8 cellular contexts compared by ENCODE assay signal in genomic region chr14:89619616-89620273, GRCh38.
DNase-seq lines count a peak whose midpoint lies in the region; ATAC-seq and TF ChIP-seq lines count a peak whose summit lies in the region.

No MANE protein-coding gene starts in this region.

- DNase-seq in activated CD4-positive, alpha-beta T cell treated with anti-CD3 and anti-CD28 coated beads for 36 hours = no peak
- DNase-seq in activated CD4-positive, alpha-beta T cell treated with anti-CD3 and anti-CD28 coated beads, Interleukin-2, amount 50 U/mL, for 4 hours = no peak
- DNase-seq in activated CD8-positive, alpha-beta T cell treated with anti-CD3 and anti-CD28 coated beads for 36 hours = no peak
- DNase-seq in immature natural killer cell = no peak
- no peak for DNase-seq in suprapubic skin (ENCODE audit: low spot score in 2 of 2)
- no peak for DNase-seq in mucosa of descending colon
- no peak for DNase-seq in DMS153 treated with DMSO at 0.1 percent for 48 hours (lab: John Stamatoyannopoulos, UW; ENCODE audit: unreplicated experiment)

- peaks cover 10% of the 10 kb centered on the region for H3K36me3 Mint-ChIP-seq in activated CD4-positive, alpha-beta T cell treated with anti-CD3 and anti-CD28 coated beads for 36 hours (ENCODE audit: low read depth)
- peaks cover 13% of the 10 kb centered on the region for H3K36me3 Mint-ChIP-seq in activated CD8-positive, alpha-beta T cell treated with anti-CD3 and anti-CD28 coated beads for 36 hours (ENCODE audit: low read depth)
- no peaks in the 10 kb centered on the region for H3K36me3 Mint-ChIP-seq in immature natural killer cell

- H3K4me3 Mint-ChIP-seq in activated CD4-positive, alpha-beta T cell treated with anti-CD3 and anti-CD28 coated beads for 36 hours = peak overlapping the region; percentile 95
- peak overlapping the region; percentile 90 for H3K4me3 Mint-ChIP-seq in activated CD8-positive, alpha-beta T cell treated with anti-CD3 and anti-CD28 coated beads for 36 hours
- peak overlapping the region; percentile 85 to 94 (median 89) for H3K4me3 Mint-ChIP-seq in immature natural killer cell

- POLR2A ChIA-PET in activated CD4-positive, alpha-beta T cell treated with anti-CD3 and anti-CD28 coated beads for 36 hours (lab: Charles Lee) = interaction anchor here (0.9 to 1.9 kb wide), 3 partner anchors 22 to 189 kb away, joined by 4 to 9 read pairs (median 6); no protein-coding TSS in a partner anchor
- POLR2A ChIA-PET in activated CD8-positive, alpha-beta T cell treated with anti-CD3 and anti-CD28 coated beads for 36 hours (lab: Charles Lee) = interaction anchor here (0.8 to 6.3 kb wide), 25 partner anchors 8 to 205 kb away, joined by 3 to 34 read pairs (median 4); no protein-coding TSS in a partner anchor

- TF ChIP-seq CTCF in activated CD8-positive, alpha-beta T cell treated with anti-CD3 and anti-CD28 coated beads for 36 hours (IDR thresholded peaks at IDR 0.05) = no peak
- no peak for TF ChIP-seq CTCF in suprapubic skin (IDR thresholded peaks at IDR 0.05)
- no peak for TF ChIP-seq CTCF in mucosa of descending colon (IDR thresholded peaks at IDR 0.05)

- H3K27ac ChIP-seq in suprapubic skin = peak overlapping the region; percentile 85

- H3K27me3 Mint-ChIP-seq in activated CD4-positive, alpha-beta T cell treated with anti-CD3 and anti-CD28 coated beads for 36 hours = no peaks in the 10 kb centered on the region
- H3K27me3 Mint-ChIP-seq in activated CD8-positive, alpha-beta T cell treated with anti-CD3 and anti-CD28 coated beads for 36 hours = no peaks in the 10 kb centered on the region
- H3K27me3 Mint-ChIP-seq in immature natural killer cell (ENCODE audit: low read depth in 3 of 3) = peaks cover 7 to 18% (median 13%) of the 10 kb centered on the region in 3 donors

- TF ChIP-seq POLR2A in suprapubic skin (IDR thresholded peaks at IDR 0.05) = no peak

- peak overlapping the region; percentile 79 for H3K4me3 ChIP-seq in suprapubic skin
- no peak overlapping the region for H3K4me3 ChIP-seq in mucosa of descending colon

- H3K9me3 ChIP-seq in suprapubic skin (no peaks in the 10 kb centered on the region), mucosa of descending colon (no peaks in the 10 kb centered on the region)

- 62% methylated on average over 6 of the region's 6 CpGs for WGBS in suprapubic skin

- no peak for ATAC-seq in activated CD4-positive, alpha-beta T cell treated with anti-CD3 and anti-CD28 coated beads for 36 hours
- no peak for ATAC-seq in activated CD8-positive, alpha-beta T cell treated with anti-CD3 and anti-CD28 coated beads for 36 hours
- no peak for ATAC-seq in mucosa of descending colon
- ATAC-seq in HG02642 (IDR thresholded peaks at IDR 0.05; ENCODE audit: poor library complexity, unreplicated experiment) = no peak

- no peaks in the 10 kb centered on the region for H3K27me3 ChIP-seq in suprapubic skin

- peaks cover 39% of the 10 kb centered on the region for H3K4me1 ChIP-seq in suprapubic skin
- H3K4me1 ChIP-seq in mucosa of descending colon (ENCODE audit: low read depth) = peaks cover 8% of the 10 kb centered on the region

- peak overlapping the region; percentile 94 for H3K27ac Mint-ChIP-seq in activated CD4-positive, alpha-beta T cell treated with anti-CD3 and anti-CD28 coated beads for 36 hours
- H3K27ac Mint-ChIP-seq in activated CD8-positive, alpha-beta T cell treated with anti-CD3 and anti-CD28 coated beads for 36 hours = peak overlapping the region; percentile 98
- H3K27ac Mint-ChIP-seq in immature natural killer cell = peak overlapping the region; percentile 89 to 97 (median 92)

- no peaks in the 10 kb centered on the region for H3K9me3 Mint-ChIP-seq in activated CD4-positive, alpha-beta T cell treated with anti-CD3 and anti-CD28 coated beads for 36 hours (ENCODE audit: low read depth)
- peaks cover under 1% of the 10 kb centered on the region for H3K9me3 Mint-ChIP-seq in activated CD8-positive, alpha-beta T cell treated with anti-CD3 and anti-CD28 coated beads for 36 hours
- no peaks in the 10 kb centered on the region for H3K9me3 Mint-ChIP-seq in immature natural killer cell

- CTCF ChIA-PET in activated CD4-positive, alpha-beta T cell treated with anti-CD3 and anti-CD28 coated beads for 36 hours (lab: Charles Lee) = interaction anchor here (0.7 to 1.2 kb wide), 5 partner anchors 14 to 189 kb away, joined by 3 to 4 read pairs (median 3); no protein-coding TSS in a partner anchor
- CTCF ChIA-PET in activated CD8-positive, alpha-beta T cell treated with anti-CD3 and anti-CD28 coated beads for 36 hours (lab: Charles Lee) = interaction anchor here (0.6 to 2.7 kb wide), 7 partner anchors 22 to 293 kb away, joined by 3 to 9 read pairs (median 3); no protein-coding TSS in a partner anchor

- H3K36me3 ChIP-seq in suprapubic skin (no peaks in the 10 kb centered on the region), mucosa of descending colon (ENCODE audit: low read depth) (no peaks in the 10 kb centered on the region)

- intact Hi-C loops in activated CD4-positive, alpha-beta T cell treated with anti-CD3 and anti-CD28 coated beads for 36 hours (cut with DNase I, micrococcal nuclease) = loop anchor here (1.0 to 10.0 kb wide), 21 partner anchors 61 to 1615 kb away; partner anchors contain the start of genes TDP1 (in 2 of the 2), EFCAB11 (in 1 of the 2), FOXN3 (in 1 of the 2) and GPR65 (in 1 of the 2)
- intact Hi-C loops in activated CD8-positive, alpha-beta T cell treated with anti-CD3 and anti-CD28 coated beads for 36 hours (cut with micrococcal nuclease) = loop anchor here (5.0 kb wide), 5 partner anchors 103 to 338 kb away; partner anchors contain the start of genes FOXN3 and TDP1
- intact Hi-C loops in mucosa of descending colon (cut with DNase I, micrococcal nuclease) = no loop called here

- no peak for TF ChIP-seq EP300 in suprapubic skin (IDR thresholded peaks at IDR 0.05)

- H3K4me1 Mint-ChIP-seq in activated CD4-positive, alpha-beta T cell treated with anti-CD3 and anti-CD28 coated beads for 36 hours = peaks cover 64% of the 10 kb centered on the region
- H3K4me1 Mint-ChIP-seq in activated CD8-positive, alpha-beta T cell treated with anti-CD3 and anti-CD28 coated beads for 36 hours (ENCODE audit: low read depth) = peaks cover 59% of the 10 kb centered on the region
- peaks cover 56 to 65% of the 10 kb centered on the region in 2 donors for H3K4me1 Mint-ChIP-seq in immature natural killer cell

Comparison
In these comparisons a context has a peak if more than half of its experiments do, and no peak if none do; other contexts are left out.
1. intact Hi-C loops: an anchor here in activated CD4-positive, alpha-beta T cell treated with anti-CD3 and anti-CD28 coated beads for 36 hours (1.0 to 10.0 kb wide) and activated CD8-positive, alpha-beta T cell treated with anti-CD3 and anti-CD28 coated beads for 36 hours (5.0 kb wide); none called in mucosa of descending colon.